Comparison of ENCODE assay signal across 15 cellular contexts in genomic region chr2:85278361-85278760, GRCh38. TPM values are rescaled to one million over a fixed set of nuclear protein-coding genes. Genes with fewer than 3 reads are reported as not detected.
DNase-seq lines count a peak whose midpoint lies in the region; ATAC-seq and TF ChIP-seq lines count a peak whose summit lies in the region.
"Had no signal": no experiment of that assay in that cellular context is flagged by ENCODE, and none has a peak within 500 bp of the region (broad histone marks: within the 10 kb centered on the region; RNA-seq: fewer than 3 reads in every experiment).

No MANE protein-coding gene starts in this region.

- DNase-seq in heart left ventricle (no peak), Right ventricle myocardium superior (no peak), mammary epithelial cell (peak; percentile 79), hepatocyte (ENCODE audit: low spot score) (no peak), transverse colon (no peak), D341Med (ENCODE audit: low spot score) (no peak), NCI-H1436 treated with DMSO at 0.1 percent for 48 hours (lab: John Stamatoyannopoulos, UW) (no peak)
- DNase-seq in activated T-cell treated with anti-CD3 and anti-CD28 coated beads, Interleukin-2, amount 50 U/mL, for 48 hours = no peak
- DNase-seq: activated CD4-positive, alpha-beta T cell treated with anti-CD3 and anti-CD28 coated beads, Interleukin-2, amount 10 ng/mL, durations not matched to agents 7 days and 5 days; dorsolateral prefrontal cortex; natural killer cell; NCI-H2029 treated with DMSO at 0.1 percent for 48 hours; stimulated activated naive CD8-positive, alpha-beta T cell treated with anti-CD3 and anti-CD28 coated beads, Interleukin-15, Interleukin-2, amounts not matched to agents 100 U/mL and 50 U/mL, for 24 hours; T1000 had no signal

- H4K20me1 ChIP-seq in mammary epithelial cell (ENCODE audit: insufficient read depth, low read length) (no peaks in the 10 kb centered on the region), hepatocyte (ENCODE audit: insufficient read depth, poor library complexity, severe bottlenecking) (peaks cover 2% of the 10 kb centered on the region)

- peak overlapping the region in 4 of 12 donors; percentile 21 to 33 (median 30) for H3K4me3 ChIP-seq in heart left ventricle
- H3K4me3 ChIP-seq in mammary epithelial cell (replicated peaks in 1 of 3; ENCODE audit: insufficient read depth in 1 of 3, low read depth in 2 of 3, low read length in 3 of 3) = no peak overlapping the region
- H3K4me3 ChIP-seq in hepatocyte = no peak overlapping the region
- no peak overlapping the region for H3K4me3 ChIP-seq in transverse colon
- H3K4me3 ChIP-seq: dorsolateral prefrontal cortex had no signal

- BruUV-seq in mammary epithelial cell (replicated peaks; lab: Mats Ljungman, UMichigan) = no TSS peak

- no peak overlapping the region for H3K9ac ChIP-seq in mammary epithelial cell (ENCODE audit: insufficient read depth, low read length)

- intact Hi-C loops in heart left ventricle (cut with DNase I) (no loop called here), Right ventricle myocardium superior (cut with DNase I) (no loop called here), mammary epithelial cell (cut with micrococcal nuclease) (no loop called here), transverse colon (cut with DNase I; ENCODE audit: low total_unique reads) (no loop called here)

- no peak overlapping the region for H2AFZ ChIP-seq in mammary epithelial cell (ENCODE audit: low read depth, low read length)
- H2AFZ ChIP-seq in hepatocyte = no peak overlapping the region

- peak overlapping the region; percentile 28 for H3K4me2 ChIP-seq in mammary epithelial cell (ENCODE audit: insufficient read depth, low read depth, low read length)
- peak overlapping the region; percentile 65 for H3K4me2 ChIP-seq in hepatocyte

- H3K27me3 ChIP-seq in heart left ventricle (no peaks in the 10 kb centered on the region), mammary epithelial cell (ENCODE audit: insufficient read depth, low read length) (no peaks in the 10 kb centered on the region), hepatocyte (no peaks in the 10 kb centered on the region), transverse colon (no peaks in the 10 kb centered on the region)
- H3K27me3 ChIP-seq: dorsolateral prefrontal cortex had no signal

- H3K79me2 ChIP-seq in mammary epithelial cell (ENCODE audit: insufficient read depth, low read length) (peaks cover 19% of the 10 kb centered on the region), hepatocyte (peaks cover 41% of the 10 kb centered on the region)

- dilution Hi-C loops in mammary epithelial cell (cut with HindIII; ENCODE audit: low sequenced_read_pairs) = loop anchor here (5.0 to 25.0 kb wide), 4 partner anchors 49 to 351 kb away; partner anchors contain the start of gene TGOLN2

- H3K27ac ChIP-seq in heart left ventricle (peak overlapping the region in 10 of 12 donors; percentile 61 to 83 (median 76)), mammary epithelial cell (ENCODE audit: insufficient read depth, low read depth, low read length) (peak overlapping the region; percentile 41), hepatocyte (peak overlapping the region; percentile 79), transverse colon (peak overlapping the region in 3 of 4 donors; percentile 55 to 70 (median 59))
- H3K27ac ChIP-seq: 22Rv1 had no signal

- TF ChIP-seq POLR2A in heart left ventricle (IDR thresholded peaks at IDR 0.05) (no peak), transverse colon (IDR thresholded peaks at IDR 0.05) (no peak)

- 71 to 73% (median 73%) methylated on average over 2 of the region's 2 CpGs for WGBS in heart left ventricle, 4 donors
- 0% methylated on average over 2 of the region's 2 CpGs for WGBS in mammary epithelial cell (ENCODE audit: low coverage, missing lambda C conversion rate)
- 55% methylated on average over 2 of the region's 2 CpGs for whole genome bisulfite sequencing in hepatocyte (ENCODE audit: low lambda C conversion rate, missing lambda C conversion rate)
- WGBS in transverse colon (ENCODE audit: low coverage in 1 of 2), 2 donors = 48 to 62% methylated on average over 2 of the region's 2 CpGs

- CTCF ChIA-PET in mammary epithelial cell (lab: Charles Lee; ENCODE audit: low non-redundant PET) = no interaction called here

- H3K9me2 ChIP-seq in hepatocyte (replicated peaks; ENCODE audit: insufficient read depth) = no peaks in the 10 kb centered on the region

- in situ Hi-C loops in mammary epithelial cell (cut with MboI; ENCODE audit: low sequenced_read_pairs in 2 of 2) = loop anchor here in 1 of 2 donors (5.0 to 25.0 kb wide), 2 partner anchors 146 to 341 kb away; partner anchors contain the start of gene TCF7L1
- in situ Hi-C loops in transverse colon (cut with MboI; ENCODE audit: low pct_ligation_motif_present in 1 of 4, low pct_unique_long_range_greater_than_20kb in 1 of 4, low sequenced_read_pairs in 3 of 4) = loop anchor here in 2 of 4 donors (25.0 kb wide), 2 partner anchors 141 to 341 kb away; partner anchors contain the start of gene TCF7L1 (in 1 of the 2)

- H3K36me3 ChIP-seq in heart left ventricle (peaks cover 0 to under 1% (median 0%) of the 10 kb centered on the region in 9 donors), mammary epithelial cell (ENCODE audit: insufficient read depth, low read length) (no peaks in the 10 kb centered on the region), hepatocyte (replicated peaks; ENCODE audit: insufficient read depth, low read depth) (no peaks in the 10 kb centered on the region), transverse colon (no peaks in the 10 kb centered on the region)

- ATAC-seq in heart left ventricle = no peak
- ATAC-seq in Right ventricle myocardium superior (ENCODE audit: poor library complexity) = no peak
- ATAC-seq: natural killer cell; stimulated activated naive CD8-positive, alpha-beta T cell treated with anti-CD3 and anti-CD28 coated beads, Interleukin-15, Interleukin-2, amounts not matched to agents 100 U/mL and 50 U/mL, for 24 hours had no signal

- no peak for TF ChIP-seq EP300 in transverse colon (IDR thresholded peaks at IDR 0.05; ENCODE audit: low read depth)

- H3K9me3 ChIP-seq in heart left ventricle (no peaks in the 10 kb centered on the region), mammary epithelial cell (replicated peaks; ENCODE audit: insufficient read depth, low read length) (no peaks in the 10 kb centered on the region), hepatocyte (ENCODE audit: low read depth) (no peaks in the 10 kb centered on the region), transverse colon (no peaks in the 10 kb centered on the region)

- TF ChIP-seq CTCF in heart left ventricle (IDR thresholded peaks at IDR 0.05) (no peak), mammary epithelial cell (conservative IDR thresholded peaks at IDR 0.05 in 1 of 2, IDR thresholded peaks at IDR 0.05 in 1 of 2; ENCODE audit: extremely low read depth in 1 of 2, insufficient read depth in 1 of 2, low read depth in 1 of 2, low read length in 2 of 2) (no peak), hepatocyte (IDR thresholded peaks at IDR 0.05; ENCODE audit: poor library complexity) (no peak), transverse colon (IDR thresholded peaks at IDR 0.05) (no peak)

- H3K4me1 ChIP-seq in heart left ventricle (peaks cover 0 to 49% (median 29%) of the 10 kb centered on the region in 12 donors), mammary epithelial cell (ENCODE audit: insufficient read depth, low read length) (peaks cover 51% of the 10 kb centered on the region), hepatocyte (ENCODE audit: insufficient read depth) (peaks cover 36% of the 10 kb centered on the region), transverse colon (peaks cover 0 to 24% (median 8%) of the 10 kb centered on the region in 4 donors)

RNA-seq across cellular contexts. Expression of gene TGOLN2, which starts 49.4 kb away (rescaled TPM):
- total RNA-seq in heart left ventricle = 100 to 1,000 TPM in 2 of 9 donors, 10 to 100 TPM in 7; 70.7 to 130 (median 83.5) TPM
- 10 to 100 TPM; 15.5 to 57.3 TPM for polyA plus RNA-seq in heart left ventricle
- 59.9 TPM for total RNA-seq in Right ventricle myocardium superior
- total RNA-seq in mammary epithelial cell = 10 to 100 TPM; 64.8 to 83.0 TPM
- 42.8 TPM for polyA plus RNA-seq in mammary epithelial cell
- 54.5 TPM for polyA minus RNA-seq in mammary epithelial cell
- total RNA-seq in hepatocyte = 66.5 and 72.0 TPM in 2 replicates
- polyA plus RNA-seq in hepatocyte = 51.1 and 52.4 TPM in 2 replicates
- total RNA-seq in transverse colon = 100 to 1,000 TPM; 113 to 234 (median 232) TPM
